In the genomic region with DNA sequence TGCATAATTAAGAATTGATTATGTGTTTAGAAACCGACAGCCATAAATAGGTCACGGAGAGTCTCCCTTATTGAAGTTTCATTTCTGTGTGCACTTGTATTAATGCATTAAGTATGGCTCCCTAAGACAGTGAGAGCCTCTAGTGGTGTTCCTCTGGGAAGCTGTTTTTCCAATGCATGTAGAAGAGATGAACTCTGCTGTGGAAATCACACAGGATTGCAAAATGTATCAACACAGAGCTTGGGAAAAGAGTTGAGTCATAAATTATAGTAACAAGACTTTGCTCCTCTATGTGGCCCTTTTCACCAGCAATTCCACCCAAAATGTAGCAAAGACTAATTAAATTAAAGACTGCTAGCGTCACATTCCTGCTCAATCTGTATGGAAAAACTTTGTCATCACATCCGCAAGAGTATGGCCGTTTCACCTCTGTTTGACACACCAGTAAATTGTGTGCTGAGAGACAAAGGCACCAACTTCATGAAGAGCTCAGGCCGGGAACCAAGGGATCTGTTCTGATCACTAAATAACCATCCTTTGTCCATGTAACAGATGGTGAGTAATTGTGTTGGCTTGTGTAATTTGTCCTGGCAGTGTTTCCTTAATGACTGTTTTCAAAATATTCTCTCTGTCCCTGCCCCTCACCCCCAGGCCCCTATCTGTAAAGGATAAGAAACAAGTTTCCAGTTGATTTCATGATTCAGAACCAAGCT, we compare ENCODE assay signal across 14 cellular contexts.
A peak's percentile ranks its signal among the peaks of the same experiment; 100 is the strongest.
DNase-seq lines count a peak whose midpoint lies in the region; FAIRE-seq and TF ChIP-seq lines count a peak whose summit lies in the region.
"Had no signal": no experiment of that assay in that cellular context is flagged by ENCODE, and none has a peak within 500 bp of the region (broad histone marks: within the 10 kb centered on the region; RNA-seq: fewer than 3 reads in every experiment).

No MANE protein-coding gene starts in this region.

- no peak overlapping the region for H3K4me3 Mint-ChIP-seq in activated naive CD8-positive, alpha-beta T cell treated with anti-CD3 and anti-CD28 coated beads for 36 hours
- H3K4me3 Mint-ChIP-seq: activated B cell treated with CpG ODN at 0.5 μM for 24 hours, natural killer cell had no signal

- CTCF ChIA-PET in AG04449 (lab: Yijun Ruan, JAX): interaction anchor here (0.7 to 2.1 kb wide), 7 partner anchors 8 to 359 kb away, joined by 3 to 6 read pairs (median 3); no protein-coding TSS in a partner anchor

- H3K36me3 Mint-ChIP-seq in activated naive CD8-positive, alpha-beta T cell treated with anti-CD3 and anti-CD28 coated beads for 36 hours: no peaks in the 10 kb centered on the region
- H3K36me3 Mint-ChIP-seq: natural killer cell had no signal

- no peaks in the 10 kb centered on the region for H3K9me3 Mint-ChIP-seq in activated naive CD8-positive, alpha-beta T cell treated with anti-CD3 and anti-CD28 coated beads for 36 hours
- H3K9me3 Mint-ChIP-seq: activated B cell treated with CpG ODN at 0.5 μM for 24 hours, natural killer cell had no signal

- TF ChIP-seq CTCF in AG04449 (IDR thresholded peaks at IDR 0.05; ENCODE audit: insufficient read depth, low read length, missing control alignments): peak; percentile 13
- TF ChIP-seq CTCF in cardiac fibroblast (IDR thresholded peaks at IDR 0.05; ENCODE audit: low read depth, low read length): no peak

- intact Hi-C loops in posterior cingulate gyrus (cut with DNase I): no loop called here

- POLR2A ChIA-PET in AG04449 (lab: Yijun Ruan, JAX): no interaction called here

- DNase-seq in AG04449 (ENCODE audit: low read depth, low spot score) (peak; percentile 66), HTR-8/SVneo (ENCODE audit: insufficient read length, low spot score) (no peak), cardiac fibroblast (ENCODE audit: low read depth in 2 of 2) (peak; percentile 88 to 89), kidney tubule cell (ENCODE audit: low spot score) (peak; percentile 38), posterior cingulate gyrus (no peak), KG1 (lab: John Stamatoyannopoulos, UW) (no peak)
- no peak for DNase-seq in activated naive CD8-positive, alpha-beta T cell treated with anti-CD3 and anti-CD28 coated beads for 36 hours
- no peak for DNase-seq in stimulated activated CD4-positive, alpha-beta T cell treated with anti-CD3 and anti-CD28 coated beads, Interleukin-12 subunit alpha, Interleukin-12 subunit beta, amount 100 ng/mL, for 4 hours
- DNase-seq: activated B cell treated with CpG ODN at 0.5 μM for 24 hours, natural killer cell, NCI-H345 had no signal

- no peak overlapping the region for H3K4me3 ChIP-seq in AG04449 (ENCODE audit: low read depth, low read length)
- H3K4me3 ChIP-seq in cardiac fibroblast (replicated peaks in 1 of 2; ENCODE audit: low read depth in 2 of 2, low read length in 2 of 2): no peak overlapping the region
- H3K4me3 ChIP-seq: BLaER1, K562, SJSA1 had no signal

- no peaks in the 10 kb centered on the region for H3K4me1 Mint-ChIP-seq in activated naive CD8-positive, alpha-beta T cell treated with anti-CD3 and anti-CD28 coated beads for 36 hours
- H3K4me1 Mint-ChIP-seq: activated B cell treated with CpG ODN at 0.5 μM for 24 hours, natural killer cell had no signal

- peak; percentile 28 for FAIRE-seq in HTR-8/SVneo (lab: Jason Lieb, UNC)
- FAIRE-seq: K562 had no signal

- H3K27ac Mint-ChIP-seq in activated naive CD8-positive, alpha-beta T cell treated with anti-CD3 and anti-CD28 coated beads for 36 hours: no peak overlapping the region
- H3K27ac Mint-ChIP-seq: activated B cell treated with CpG ODN at 0.5 μM for 24 hours, natural killer cell had no signal

- H3K27me3 Mint-ChIP-seq in activated naive CD8-positive, alpha-beta T cell treated with anti-CD3 and anti-CD28 coated beads for 36 hours: no peaks in the 10 kb centered on the region

Comparison
In these comparisons a context has a peak if more than half of its experiments do, and no peak if none do; other contexts are left out.
1. DNase-seq: peak in AG04449 (single experiment), cardiac fibroblast (2 of 2) and kidney tubule cell (single experiment); none in HTR-8/SVneo (single experiment), activated naive CD8-positive, alpha-beta T cell treated with anti-CD3 and anti-CD28 coated beads for 36 hours (single experiment), posterior cingulate gyrus (0 of 10), stimulated activated CD4-positive, alpha-beta T cell treated with anti-CD3 and anti-CD28 coated beads, Interleukin-12 subunit alpha, Interleukin-12 subunit beta, amount 100 ng/mL, for 4 hours (single experiment) and KG1 (single experiment).